ENCODE assay signal across 7 cellular contexts in genomic region chr6:150017186-150017521, GRCh38. TPM values are rescaled to one million over a fixed set of nuclear protein-coding genes. Genes with fewer than 3 reads are reported as not detected.
"Had no signal": no experiment of that assay in that cellular context is flagged by ENCODE, and none has a peak within 500 bp of the region (broad histone marks: within the 10 kb centered on the region; RNA-seq: fewer than 3 reads in every experiment).

No MANE protein-coding gene starts in this region.

RNA-seq across cellular contexts. Expression of gene RAET1L, which starts 8.2 kb away (rescaled TPM):
- total RNA-seq: dorsolateral prefrontal cortex, heart right ventricle, left cardiac atrium, mucosa of descending colon, right lobe of liver, tibial nerve had no signal
- polyA plus RNA-seq: pancreas had no signal

RNA-seq across cellular contexts. Expression of gene ULBP1, which starts 53.4 kb away (rescaled TPM):
- total RNA-seq: mucosa of descending colon had no signal
